ENCODE assay signal across 2 cellular contexts in the genomic region with DNA sequence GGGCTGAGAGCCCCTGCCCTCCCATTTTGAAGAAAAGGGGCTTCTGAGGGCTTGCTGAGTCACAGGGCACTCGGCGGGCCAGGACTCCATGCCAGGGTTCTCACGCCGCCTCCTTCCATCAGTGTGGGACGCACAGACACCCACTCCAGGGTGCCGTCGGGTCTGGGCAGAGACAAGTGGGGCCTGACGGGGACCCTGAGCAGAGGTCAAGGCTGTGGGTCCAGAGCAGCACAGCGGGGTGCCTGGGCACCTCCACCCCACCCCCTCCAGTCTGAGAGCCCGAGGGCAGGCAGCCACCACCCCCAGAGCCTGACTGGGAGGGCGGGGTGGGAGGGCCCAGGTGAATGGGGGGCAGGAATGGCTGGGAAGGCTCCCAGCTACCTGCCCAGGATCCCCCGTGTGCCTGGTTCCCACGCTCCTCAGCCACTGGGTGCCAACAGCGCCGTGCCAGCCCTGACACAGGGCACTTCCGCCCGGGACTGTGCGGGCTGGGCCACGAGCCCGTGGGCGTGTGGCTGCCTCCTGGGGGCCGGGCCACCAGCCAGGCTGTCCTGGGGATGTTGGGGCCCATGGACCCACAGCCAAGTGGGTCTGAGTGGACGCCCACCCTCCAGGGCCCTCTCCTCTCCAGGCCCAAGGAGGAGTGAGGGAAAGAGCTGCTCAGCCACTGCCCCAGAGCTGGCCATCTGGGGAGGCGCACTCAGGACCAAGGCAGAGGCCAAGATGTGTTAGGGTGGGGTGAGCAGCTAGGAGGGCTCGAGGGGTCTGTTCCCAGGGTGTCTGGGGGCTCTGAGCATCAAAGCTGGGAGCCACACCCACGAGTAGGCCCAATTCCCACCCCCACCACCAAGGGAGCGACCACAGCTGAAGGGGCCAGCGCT.
TF ChIP-seq lines count a peak whose summit lies in the region.

No MANE protein-coding gene starts in this region.

TF ChIP-seq in SK-N-SH, 30 proteins besides CTCF, POLR2A, EP300 and RAD21:
- TF ChIP-seq FOXJ3 (CRISPR knock-in tag; IDR thresholded peaks at IDR 0.05), result no peak
- no peak for TF ChIP-seq RXRA (IDR thresholded peaks at IDR 0.05; ENCODE audit: borderline replicate concordance, low read depth)
- no peak for TF ChIP-seq CHD2 (IDR thresholded peaks at IDR 0.05; ENCODE audit: low read length, partially characterized antibody)
- no peak for TF ChIP-seq REST (IDR thresholded peaks at IDR 0.05; ENCODE audit: low read depth, low read length)
- no peak for TF ChIP-seq FOXM1 (IDR thresholded peaks at IDR 0.05; ENCODE audit: low read depth)
- TF ChIP-seq TAF1 (IDR thresholded peaks at IDR 0.05; ENCODE audit: borderline replicate concordance, low read depth, low read length), result no peak
- TF ChIP-seq, protein P1, sequence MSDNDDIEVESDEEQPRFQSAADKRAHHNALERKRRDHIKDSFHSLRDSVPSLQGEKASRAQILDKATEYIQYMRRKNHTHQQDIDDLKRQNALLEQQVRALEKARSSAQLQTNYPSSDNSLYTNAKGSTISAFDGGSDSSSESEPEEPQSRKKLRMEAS (IDR thresholded peaks at IDR 0.05; ENCODE audit: low read depth), result no peak
- TF ChIP-seq ZBTB33 (IDR thresholded peaks at IDR 0.05; ENCODE audit: borderline replicate concordance, low read depth), result no peak
- no peak for TF ChIP-seq NFIC (IDR thresholded peaks at IDR 0.05; ENCODE audit: borderline replicate concordance)
- TF ChIP-seq RFX5 (IDR thresholded peaks at IDR 0.05; ENCODE audit: low read length), result no peak

TF ChIP-seq in SK-N-SH treated with all-trans-retinoic acid at 6 μM for 48 hours, 23 proteins besides CTCF, POLR2A, EP300 and RAD21:
- no peak for TF ChIP-seq TOX (CRISPR knock-in tag; IDR thresholded peaks at IDR 0.05; ENCODE audit: borderline replicate concordance)
- TF ChIP-seq ARNTL (CRISPR knock-in tag; IDR thresholded peaks at IDR 0.05; ENCODE audit: borderline replicate concordance, low read depth), result no peak
- TF ChIP-seq ISL1 (CRISPR knock-in tag; IDR thresholded peaks at IDR 0.05), result no peak
- TF ChIP-seq POU6F1 (CRISPR knock-in tag; IDR thresholded peaks at IDR 0.05; ENCODE audit: borderline replicate concordance, low read depth), result no peak
- TF ChIP-seq ZNF565 (CRISPR knock-in tag; conservative IDR thresholded peaks at IDR 0.05; ENCODE audit: low read depth), result no peak
- TF ChIP-seq RARB (CRISPR knock-in tag; IDR thresholded peaks at IDR 0.05), result no peak
- TF ChIP-seq ZFP30 (CRISPR knock-in tag; IDR thresholded peaks at IDR 0.05), result no peak
- TF ChIP-seq, protein P2, sequence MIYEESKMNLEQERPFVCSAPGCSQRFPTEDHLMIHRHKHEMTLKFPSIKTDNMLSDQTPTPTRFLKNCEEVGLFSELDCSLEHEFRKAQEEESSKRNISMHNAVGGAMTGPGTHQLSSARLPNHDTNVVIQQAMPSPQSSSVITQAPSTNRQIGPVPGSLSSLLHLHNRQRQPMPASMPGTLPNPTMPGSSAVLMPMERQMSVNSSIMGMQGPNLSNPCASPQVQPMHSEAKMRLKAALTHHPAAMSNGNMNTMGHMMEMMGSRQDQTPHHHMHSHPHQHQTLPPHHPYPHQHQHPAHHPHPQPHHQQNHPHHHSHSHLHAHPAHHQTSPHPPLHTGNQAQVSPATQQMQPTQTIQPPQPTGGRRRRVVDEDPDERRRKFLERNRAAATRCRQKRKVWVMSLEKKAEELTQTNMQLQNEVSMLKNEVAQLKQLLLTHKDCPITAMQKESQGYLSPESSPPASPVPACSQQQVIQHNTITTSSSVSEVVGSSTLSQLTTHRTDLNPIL (CRISPR knock-in tag; IDR thresholded peaks at IDR 0.05; ENCODE audit: low read depth), result no peak
- TF ChIP-seq SNAI2 (CRISPR knock-in tag; IDR thresholded peaks at IDR 0.05), result no peak
- TF ChIP-seq ZFP3 (CRISPR knock-in tag; IDR thresholded peaks at IDR 0.05), result no peak
- no peak for TF ChIP-seq TCF4 (CRISPR knock-in tag; IDR thresholded peaks at IDR 0.05; ENCODE audit: borderline replicate concordance)
- TF ChIP-seq, protein P3, sequence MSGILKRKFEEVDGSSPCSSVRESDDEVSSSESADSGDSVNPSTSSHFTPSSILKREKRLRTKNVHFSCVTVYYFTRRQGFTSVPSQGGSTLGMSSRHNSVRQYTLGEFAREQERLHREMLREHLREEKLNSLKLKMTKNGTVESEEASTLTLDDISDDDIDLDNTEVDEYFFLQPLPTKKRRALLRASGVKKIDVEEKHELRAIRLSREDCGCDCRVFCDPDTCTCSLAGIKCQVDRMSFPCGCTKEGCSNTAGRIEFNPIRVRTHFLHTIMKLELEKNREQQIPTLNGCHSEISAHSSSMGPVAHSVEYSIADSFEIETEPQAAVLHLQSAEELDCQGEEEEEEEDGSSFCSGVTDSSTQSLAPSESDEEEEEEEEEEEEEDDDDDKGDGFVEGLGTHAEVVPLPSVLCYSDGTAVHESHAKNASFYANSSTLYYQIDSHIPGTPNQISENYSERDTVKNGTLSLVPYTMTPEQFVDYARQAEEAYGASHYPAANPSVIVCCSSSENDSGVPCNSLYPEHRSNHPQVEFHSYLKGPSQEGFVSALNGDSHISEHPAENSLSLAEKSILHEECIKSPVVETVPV (CRISPR knock-in tag; IDR thresholded peaks at IDR 0.05), result no peak
- no peak for TF ChIP-seq TSHZ2 (CRISPR knock-in tag; IDR thresholded peaks at IDR 0.05)
- no peak for TF ChIP-seq GLIS3 (CRISPR knock-in tag; IDR thresholded peaks at IDR 0.05)
- TF ChIP-seq ESRRG (CRISPR knock-in tag; IDR thresholded peaks at IDR 0.05), result no peak
- TF ChIP-seq BACH2 (CRISPR knock-in tag; IDR thresholded peaks at IDR 0.05; ENCODE audit: borderline replicate concordance), result no peak
- TF ChIP-seq CSDC2 (CRISPR knock-in tag; IDR thresholded peaks at IDR 0.05), result no peak
- TF ChIP-seq, protein P4, sequence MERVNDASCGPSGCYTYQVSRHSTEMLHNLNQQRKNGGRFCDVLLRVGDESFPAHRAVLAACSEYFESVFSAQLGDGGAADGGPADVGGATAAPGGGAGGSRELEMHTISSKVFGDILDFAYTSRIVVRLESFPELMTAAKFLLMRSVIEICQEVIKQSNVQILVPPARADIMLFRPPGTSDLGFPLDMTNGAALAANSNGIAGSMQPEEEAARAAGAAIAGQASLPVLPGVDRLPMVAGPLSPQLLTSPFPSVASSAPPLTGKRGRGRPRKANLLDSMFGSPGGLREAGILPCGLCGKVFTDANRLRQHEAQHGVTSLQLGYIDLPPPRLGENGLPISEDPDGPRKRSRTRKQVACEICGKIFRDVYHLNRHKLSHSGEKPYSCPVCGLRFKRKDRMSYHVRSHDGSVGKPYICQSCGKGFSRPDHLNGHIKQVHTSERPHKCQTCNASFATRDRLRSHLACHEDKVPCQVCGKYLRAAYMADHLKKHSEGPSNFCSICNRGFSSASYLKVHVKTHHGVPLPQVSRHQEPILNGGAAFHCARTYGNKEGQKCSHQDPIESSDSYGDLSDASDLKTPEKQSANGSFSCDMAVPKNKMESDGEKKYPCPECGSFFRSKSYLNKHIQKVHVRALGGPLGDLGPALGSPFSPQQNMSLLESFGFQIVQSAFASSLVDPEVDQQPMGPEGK (CRISPR knock-in tag; IDR thresholded peaks at IDR 0.05; ENCODE audit: borderline replicate concordance), result no peak
